9 cellular contexts compared by ENCODE assay signal in genomic region chr1:90707363-90707710, GRCh38. TPM values are rescaled to one million over a fixed set of nuclear protein-coding genes. Genes with fewer than 3 reads are reported as not detected.
DNase-seq lines count a peak whose midpoint lies in the region; ATAC-seq and TF ChIP-seq lines count a peak whose summit lies in the region.
"Had no signal": no experiment of that assay in that cellular context is flagged by ENCODE, and none has a peak within 500 bp of the region (broad histone marks: within the 10 kb centered on the region; RNA-seq: fewer than 3 reads in every experiment).

No MANE protein-coding gene starts in this region.

- H3K27ac ChIP-seq in CD8-positive, alpha-beta T cell (ENCODE audit: low read depth, low read length), result no peak overlapping the region
- H3K27ac ChIP-seq in brain microvascular endothelial cell, result no peak overlapping the region

- H3K27me3 ChIP-seq in CD8-positive, alpha-beta T cell (ENCODE audit: insufficient read depth, low read length), result peaks cover 41% of the 10 kb centered on the region
- H3K27me3 ChIP-seq in brain microvascular endothelial cell (replicated peaks), result peaks cover 69% of the 10 kb centered on the region

- intact Hi-C loops in CD8-positive, alpha-beta T cell (cut with DNase I, micrococcal nuclease), result no loop called here

- H3K4me3 ChIP-seq in CD8-positive, alpha-beta T cell (ENCODE audit: low read depth, low read length), result no peak overlapping the region
- H3K4me3 ChIP-seq in choroid plexus epithelial cell (ENCODE audit: low read depth, low read length) (no peak overlapping the region), brain microvascular endothelial cell (ENCODE audit: low read depth, low read length) (no peak overlapping the region)

- H3K4me1 ChIP-seq in CD8-positive, alpha-beta T cell (ENCODE audit: insufficient read depth, low read length), result peaks cover 10% of the 10 kb centered on the region

- H3K4me3 Mint-ChIP-seq in CD8-positive, alpha-beta T cell, result no peak overlapping the region

- in situ Hi-C loops in brain microvascular endothelial cell (cut with HindIII; ENCODE audit: low pct_ligation_motif_present, low sequenced_read_pairs), result no loop called here

- H3K27ac Mint-ChIP-seq in CD8-positive, alpha-beta T cell, result no peak overlapping the region

- DNase-seq in CD8-positive, alpha-beta T cell, result peak in 1 of 7 experiments; percentile 50
- peak; percentile 15 for DNase-seq in LHCN-M2 (ENCODE audit: low read depth)
- peak; percentile 36 for DNase-seq in choroid plexus epithelial cell (ENCODE audit: low read depth)
- DNase-seq in myocyte (ENCODE audit: low read depth), result peak; percentile 56
- DNase-seq in GM10248 (ENCODE audit: extremely low spot score), result no peak
- no peak for DNase-seq in brain microvascular endothelial cell
- no peak for DNase-seq in NCI-H345 (lab: John Stamatoyannopoulos, UW)

- H3K9me3 Mint-ChIP-seq in CD8-positive, alpha-beta T cell, result no peaks in the 10 kb centered on the region

- H3K27me3 Mint-ChIP-seq in CD8-positive, alpha-beta T cell (ENCODE audit: low read depth), result peaks cover 77% of the 10 kb centered on the region

- H3K36me3 Mint-ChIP-seq in CD8-positive, alpha-beta T cell, result no peaks in the 10 kb centered on the region

- no peak for TF ChIP-seq CTCF in CD8-positive, alpha-beta T cell (IDR thresholded peaks at IDR 0.05)
- no peak for TF ChIP-seq CTCF in choroid plexus epithelial cell (conservative IDR thresholded peaks at IDR 0.05; ENCODE audit: low read depth, low read length)
- TF ChIP-seq CTCF in GM10248 (IDR thresholded peaks at IDR 0.05; ENCODE audit: control extremely low read depth, extremely low read depth, low read depth, missing control alignments), result no peak
- no peak for TF ChIP-seq CTCF in brain microvascular endothelial cell (IDR thresholded peaks at IDR 0.05; ENCODE audit: low read depth, low read length, missing control alignments)

- POLR2A ChIA-PET in CD8-positive, alpha-beta T cell (lab: Charles Lee), result no interaction called here
- POLR2A ChIA-PET in GM10248 (lab: Yijun Ruan, JAX), result no interaction called here

- H3K36me3 ChIP-seq in CD8-positive, alpha-beta T cell (ENCODE audit: insufficient read depth, low read length), result no peaks in the 10 kb centered on the region
- no peaks in the 10 kb centered on the region for H3K36me3 ChIP-seq in brain microvascular endothelial cell (replicated peaks)

- peaks cover 10% of the 10 kb centered on the region for H3K4me1 Mint-ChIP-seq in CD8-positive, alpha-beta T cell (ENCODE audit: low read depth)

- no peaks in the 10 kb centered on the region for H3K9me3 ChIP-seq in CD8-positive, alpha-beta T cell (ENCODE audit: low read length)

- peak; percentile 34 for ATAC-seq in CD8-positive, alpha-beta T cell
- ATAC-seq in GM18502 (IDR thresholded peaks at IDR 0.05; ENCODE audit: poor library complexity, unreplicated experiment), result no peak

- CTCF ChIA-PET in CD8-positive, alpha-beta T cell (lab: Charles Lee), result no interaction called here
- CTCF ChIA-PET in GM10248 (lab: Yijun Ruan, JAX), result interaction anchor here (1.0 kb wide), 1 partner anchor 459 kb away, joined by 3 read pairs; no protein-coding TSS in a partner anchor

RNA-seq across cellular contexts. Expression of gene BARHL2, which starts 9.8 kb away (rescaled TPM):
- not detected for total RNA-seq in CD8-positive, alpha-beta T cell
- not detected in 2 replicates for total RNA-seq in LHCN-M2 (2014; rRNA removed)
- not detected for polyA plus RNA-seq in LHCN-M2 (2012)
- total RNA-seq in myocyte, result not detected in 2 replicates
- polyA plus RNA-seq in myocyte (2012), result not detected
- polyA plus RNA-seq: thymus had no signal

Comparison
In these comparisons a context has a peak if more than half of its experiments do, and no peak if none do; other contexts are left out.
1. DNase-seq: peak in LHCN-M2 (single experiment), choroid plexus epithelial cell (single experiment) and myocyte (single experiment); none in GM10248 (single experiment), brain microvascular endothelial cell (single experiment) and NCI-H345 (single experiment).